ENCODE assay signal across 9 cellular contexts in the genomic region with DNA sequence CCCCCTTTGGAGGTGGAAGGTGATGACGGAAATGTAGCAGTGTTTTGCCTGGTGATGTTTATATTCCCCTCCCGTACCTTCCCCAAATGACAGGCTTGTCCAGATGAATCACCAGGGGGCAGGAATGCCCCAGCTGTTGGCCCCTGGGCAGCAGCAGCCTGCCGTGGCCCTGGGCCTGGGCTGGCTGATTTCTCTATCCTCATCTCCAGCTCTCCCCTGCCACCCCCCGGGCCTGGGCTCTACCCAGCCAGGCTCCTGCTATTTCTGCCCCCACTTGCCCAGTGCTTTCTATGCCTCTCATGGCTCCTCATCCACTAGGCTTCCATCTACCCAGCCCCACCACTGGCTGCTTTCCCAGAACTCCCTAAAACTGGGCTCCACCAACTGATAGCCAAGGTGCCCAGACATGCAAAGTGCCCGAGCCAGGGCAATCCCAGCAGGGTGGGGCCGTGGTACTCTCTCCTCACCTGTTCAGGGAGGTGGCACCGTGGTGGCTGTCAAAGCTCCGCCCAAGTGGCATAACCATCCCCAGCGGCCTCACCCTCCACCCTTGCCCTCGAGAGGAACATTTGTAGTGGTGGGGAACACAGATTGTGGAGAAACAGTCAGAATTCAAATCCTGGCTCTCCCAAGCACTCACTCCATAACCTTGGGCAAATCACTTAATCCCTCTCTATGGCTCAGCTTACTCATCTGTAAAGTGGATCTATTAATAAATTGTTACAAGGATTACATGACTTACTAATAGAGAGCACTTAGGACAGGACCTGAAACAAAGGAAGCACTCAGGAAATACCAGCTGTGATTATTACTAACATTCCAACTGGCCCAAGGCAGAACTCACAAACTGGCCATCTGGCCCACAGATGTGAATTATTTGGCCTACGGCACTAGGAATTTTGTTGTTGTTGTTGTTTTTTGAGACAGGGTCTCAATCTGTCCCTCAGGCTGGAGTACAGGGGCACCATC. TPM values are rescaled to one million over a fixed set of nuclear protein-coding genes. Genes with fewer than 3 reads are reported as not detected.
A peak's percentile ranks its signal among the peaks of the same experiment; 100 is the strongest.
DNase-seq lines count a peak whose midpoint lies in the region; ATAC-seq and FAIRE-seq lines count a peak whose summit lies in the region.
"Had no signal": no experiment of that assay in that cellular context is flagged by ENCODE, and none has a peak within 500 bp of the region (broad histone marks: within the 10 kb centered on the region; RNA-seq: fewer than 3 reads in every experiment).

No MANE protein-coding gene starts in this region.

- no peak overlapping the region for H3K27ac ChIP-seq in CD4-positive, alpha-beta memory T cell (ENCODE audit: low read depth, low read length)

- no peak for DNase-seq in CD4-positive, alpha-beta memory T cell
- DNase-seq in NCI-H1105 (lab: John Stamatoyannopoulos, UW), result peak; percentile 12
- no peak for DNase-seq in naive thymus-derived CD8-positive, alpha-beta T cell
- DNase-seq in activated CD4-positive, CD25-positive, alpha-beta regulatory T cell treated with anti-CD3 and anti-CD28 coated beads, Interleukin-2, amount 50 U/mL, for 72 hours, result no peak
- DNase-seq in NCI-H774 (lab: John Stamatoyannopoulos, UW), result no peak
- DNase-seq in NOMO-1 (lab: John Stamatoyannopoulos, UW; ENCODE audit: unreplicated experiment in 2 of 2), result no peak
- no peak for DNase-seq in SHP77 treated with DMSO at 0.1 percent for 48 hours (lab: John Stamatoyannopoulos, UW)
- DNase-seq: natural killer cell had no signal

- no peaks in the 10 kb centered on the region for H3K9me3 Mint-ChIP-seq in CD4-positive, alpha-beta memory T cell
- H3K9me3 Mint-ChIP-seq in naive thymus-derived CD8-positive, alpha-beta T cell, result peaks cover 0 to 1% (median 0%) of the 10 kb centered on the region in 9 donors
- H3K9me3 Mint-ChIP-seq: natural killer cell had no signal

- intact Hi-C loops in CD4-positive, alpha-beta memory T cell (cut with micrococcal nuclease), result no loop called here

- FAIRE-seq in endometrium (lab: Jason Lieb, UNC), result peak; percentile 94

- peaks cover 79% of the 10 kb centered on the region for H3K4me1 ChIP-seq in CD4-positive, alpha-beta memory T cell (ENCODE audit: insufficient read depth, low read length)

- H3K27me3 ChIP-seq in CD4-positive, alpha-beta memory T cell (ENCODE audit: insufficient read depth, low read length), result no peaks in the 10 kb centered on the region

- peaks cover 54 to 83% (median 70%) of the 10 kb centered on the region in 4 donors for H3K4me1 Mint-ChIP-seq in CD4-positive, alpha-beta memory T cell
- H3K4me1 Mint-ChIP-seq in naive thymus-derived CD8-positive, alpha-beta T cell, result peaks cover 34 to 75% (median 55%) of the 10 kb centered on the region in 4 donors

- CTCF ChIA-PET in CD4-positive, alpha-beta memory T cell (lab: Charles Lee; ENCODE audit: partially characterized antibody), result interaction anchor here (0.7 to 1.9 kb wide), 4 partner anchors 8 to 68 kb away, joined by 3 to 4 read pairs (median 3); no protein-coding TSS in a partner anchor

- ATAC-seq in naive thymus-derived CD8-positive, alpha-beta T cell, result no peak
- ATAC-seq: natural killer cell had no signal

- H3K36me3 Mint-ChIP-seq in CD4-positive, alpha-beta memory T cell, result peaks cover 0 to 4% of the 10 kb centered on the region in 2 donors
- peaks cover 0 to 2% (median 0%) of the 10 kb centered on the region in 3 donors for H3K36me3 Mint-ChIP-seq in naive thymus-derived CD8-positive, alpha-beta T cell
- H3K36me3 Mint-ChIP-seq: natural killer cell had no signal

- H3K9me3 ChIP-seq in CD4-positive, alpha-beta memory T cell (ENCODE audit: control insufficient read depth in 1 of 2, low read length in 2 of 2), result no peaks in the 10 kb centered on the region

- H3K27ac Mint-ChIP-seq in CD4-positive, alpha-beta memory T cell, result peak overlapping the region; percentile 65 to 86 (median 78)
- H3K27ac Mint-ChIP-seq in naive thymus-derived CD8-positive, alpha-beta T cell, result peak overlapping the region in 6 of 10 donors; percentile 8 to 41 (median 30)

- no peak overlapping the region for H3K4me3 Mint-ChIP-seq in CD4-positive, alpha-beta memory T cell
- H3K4me3 Mint-ChIP-seq in naive thymus-derived CD8-positive, alpha-beta T cell, result peak overlapping the region in 1 of 10 donors; percentile 14
- H3K4me3 Mint-ChIP-seq: natural killer cell had no signal

- POLR2A ChIA-PET in CD4-positive, alpha-beta memory T cell (lab: Charles Lee; ENCODE audit: partially characterized antibody), result interaction anchor here (1.6 to 1.7 kb wide), 3 partner anchors 8 to 11 kb away, joined by 4 to 8 read pairs (median 6); no protein-coding TSS in a partner anchor
- POLR2A ChIA-PET in naive thymus-derived CD8-positive, alpha-beta T cell (lab: Charles Lee), result interaction anchor here (0.6 to 16.6 kb wide), 3 partner anchors 9 to 125 kb away, joined by 3 to 218 read pairs (median 5); no protein-coding TSS in a partner anchor

- no peaks in the 10 kb centered on the region for H3K36me3 ChIP-seq in CD4-positive, alpha-beta memory T cell (ENCODE audit: insufficient read depth, low read length)

- no peak overlapping the region for H3K4me3 ChIP-seq in CD4-positive, alpha-beta memory T cell (ENCODE audit: low read length in 2 of 2)

- H3K27me3 Mint-ChIP-seq in CD4-positive, alpha-beta memory T cell, result no peaks in the 10 kb centered on the region
- no peaks in the 10 kb centered on the region for H3K27me3 Mint-ChIP-seq in naive thymus-derived CD8-positive, alpha-beta T cell

RNA-seq across cellular contexts. Expression of a gene that starts 12.8 kb away (rescaled TPM):
- 100 to 1,000 TPM in 1 of 2 experiments, 10 to 100 TPM in 1; 86.0 to 104 TPM for total RNA-seq in CD4-positive, alpha-beta memory T cell
- 10 to 100 TPM; 10.0 to 65.2 TPM for polyA plus RNA-seq in CD4-positive, alpha-beta memory T cell
- 10 to 100 TPM; 51.7 to 53.6 TPM for total RNA-seq in naive thymus-derived CD8-positive, alpha-beta T cell
- polyA plus RNA-seq in naive thymus-derived CD8-positive, alpha-beta T cell, result 10 to 100 TPM in 2 of 3 donors, 1 to 10 TPM in 1; 9.1 to 37.3 (median 20.5) TPM
